ENCODE assay signal across 15 cellular contexts in the genomic region with DNA sequence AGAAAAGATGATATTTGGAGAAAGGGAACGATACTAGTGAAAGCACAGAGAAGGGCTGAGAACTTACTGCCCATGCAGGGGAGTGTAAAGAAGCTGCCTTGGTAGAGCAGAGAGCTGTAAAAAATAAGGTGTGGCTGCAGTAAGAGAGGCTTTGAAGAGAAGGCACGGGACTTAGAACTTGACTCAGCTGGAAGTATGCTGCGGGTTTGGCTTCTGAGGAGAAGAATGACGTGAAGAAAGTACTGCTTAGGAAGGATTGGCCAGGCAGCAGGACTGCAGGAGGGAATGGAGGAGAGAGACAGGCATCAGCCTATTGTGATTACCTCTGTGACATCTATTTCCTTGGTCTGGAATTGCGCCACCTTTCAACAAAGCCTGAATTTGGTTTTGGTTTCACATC. TPM values are rescaled to one million over a fixed set of nuclear protein-coding genes. Genes with fewer than 3 reads are reported as not detected.
DNase-seq lines count a peak whose midpoint lies in the region; ATAC-seq and TF ChIP-seq lines count a peak whose summit lies in the region.
"Had no signal": no experiment of that assay in that cellular context is flagged by ENCODE, and none has a peak within 500 bp of the region (broad histone marks: within the 10 kb centered on the region; RNA-seq: fewer than 3 reads in every experiment).

No MANE protein-coding gene starts in this region.

- H3K79me2 ChIP-seq in osteoblast (ENCODE audit: insufficient read depth, low read length) = no peaks in the 10 kb centered on the region

- no peaks in the 10 kb centered on the region for H4K20me1 ChIP-seq in osteoblast (ENCODE audit: insufficient read depth, low read length)

- H3K9me3 ChIP-seq in osteoblast (ENCODE audit: low read depth, low read length) = no peaks in the 10 kb centered on the region

- H3K4me2 ChIP-seq in osteoblast (ENCODE audit: insufficient read depth, low read length) = peak overlapping the region; percentile 47

- no peaks in the 10 kb centered on the region for H3K36me3 ChIP-seq in osteoblast (ENCODE audit: insufficient read depth, low read length)

- H3K27me3 Mint-ChIP-seq in natural killer cell (ENCODE audit: low read depth in 2 of 2) = no peaks in the 10 kb centered on the region

- H3K9me3 Mint-ChIP-seq in activated naive CD4-positive, alpha-beta T cell treated with anti-CD3 and anti-CD28 coated beads, Interleukin-2, amount 50 U/mL, for 72 hours = peaks cover 0 to 3% of the 10 kb centered on the region in 2 donors
- no peaks in the 10 kb centered on the region for H3K9me3 Mint-ChIP-seq in natural killer cell
- H3K9me3 Mint-ChIP-seq: nephron progenitor cell; stimulated activated effector memory CD8-positive, alpha-beta T cell treated with anti-CD3 and anti-CD28 coated beads, Interleukin-12 subunit alpha, Interleukin-12 subunit beta, amount 100 ng/mL, for 72 hours had no signal

- H3K27me3 ChIP-seq in osteoblast (ENCODE audit: insufficient read depth, low read length) = peaks cover 6% of the 10 kb centered on the region

- TF ChIP-seq CTCF in osteoblast (IDR thresholded peaks at IDR 0.05; ENCODE audit: extremely low read depth, low read depth, low read length) (no peak), natural killer cell (IDR thresholded peaks at IDR 0.05) (no peak)

- DNase-seq in GM04503 (ENCODE audit: low read depth) = peak; percentile 30
- peak; percentile 56 for DNase-seq in NOMO-1 treated with dmso at 0.1 percent for 144 hours (lab: John Stamatoyannopoulos, UW; ENCODE audit: unreplicated experiment)
- peak; percentile 80 for DNase-seq in osteoblast (ENCODE audit: insufficient read length, low spot score, missing footprints)
- DNase-seq in activated naive CD4-positive, alpha-beta T cell treated with anti-CD3 and anti-CD28 coated beads, Interleukin-2, amount 50 U/mL, for 72 hours (ENCODE audit: low spot score in 2 of 2) = no peak
- no peak for DNase-seq in natural killer cell
- no peak for DNase-seq in DMS153 (lab: John Stamatoyannopoulos, UW)
- DNase-seq: activated CD4-positive, alpha-beta T cell treated with anti-CD3 and anti-CD28 coated beads for 1 hour; activated gamma-delta T cell treated with Interleukin-2 at 50 U/mL for 16 hours; NCI-H2171 treated with DMSO at 0.1 percent for 48 hours; nephron progenitor cell; SHP77 had no signal

- intact Hi-C loops in natural killer cell (cut with micrococcal nuclease) = no loop called here

- H3K36me3 Mint-ChIP-seq in activated naive CD4-positive, alpha-beta T cell treated with anti-CD3 and anti-CD28 coated beads, Interleukin-2, amount 50 U/mL, for 72 hours = no peaks in the 10 kb centered on the region
- no peaks in the 10 kb centered on the region for H3K36me3 Mint-ChIP-seq in natural killer cell
- H3K36me3 Mint-ChIP-seq: stimulated activated effector memory CD8-positive, alpha-beta T cell treated with anti-CD3 and anti-CD28 coated beads, Interleukin-12 subunit alpha, Interleukin-12 subunit beta, amount 100 ng/mL, for 72 hours had no signal

- H3K4me3 ChIP-seq in osteoblast (ENCODE audit: insufficient read depth, low read length) = no peak overlapping the region

- no peak overlapping the region for H3K4me3 Mint-ChIP-seq in natural killer cell
- H3K4me3 Mint-ChIP-seq: nephron progenitor cell; stimulated activated effector memory CD8-positive, alpha-beta T cell treated with anti-CD3 and anti-CD28 coated beads, Interleukin-12 subunit alpha, Interleukin-12 subunit beta, amount 100 ng/mL, for 72 hours had no signal

- H3K4me1 ChIP-seq in osteoblast (ENCODE audit: insufficient read depth, low read length) = no peaks in the 10 kb centered on the region

- no peak overlapping the region for H3K27ac ChIP-seq in osteoblast (ENCODE audit: low read depth, low read length)

- H3K27ac Mint-ChIP-seq in activated naive CD4-positive, alpha-beta T cell treated with anti-CD3 and anti-CD28 coated beads, Interleukin-2, amount 50 U/mL, for 72 hours = no peak overlapping the region
- H3K27ac Mint-ChIP-seq in natural killer cell = no peak overlapping the region
- H3K27ac Mint-ChIP-seq: nephron progenitor cell; stimulated activated effector memory CD8-positive, alpha-beta T cell treated with anti-CD3 and anti-CD28 coated beads, Interleukin-12 subunit alpha, Interleukin-12 subunit beta, amount 100 ng/mL, for 72 hours had no signal

- no peaks in the 10 kb centered on the region for H3K4me1 Mint-ChIP-seq in natural killer cell
- H3K4me1 Mint-ChIP-seq: nephron progenitor cell; stimulated activated effector memory CD8-positive, alpha-beta T cell treated with anti-CD3 and anti-CD28 coated beads, Interleukin-12 subunit alpha, Interleukin-12 subunit beta, amount 100 ng/mL, for 72 hours had no signal

- peak overlapping the region; percentile 6 for H2AFZ ChIP-seq in osteoblast (ENCODE audit: low read length)

- peak; percentile 96 for ATAC-seq in esophagus mucosa
- ATAC-seq in activated naive CD4-positive, alpha-beta T cell treated with anti-CD3 and anti-CD28 coated beads, Interleukin-2, amount 50 U/mL, for 72 hours = no peak
- no peak for ATAC-seq in natural killer cell
- no peak for ATAC-seq in GM21786 (IDR thresholded peaks at IDR 0.05; ENCODE audit: unreplicated experiment)
- ATAC-seq: stimulated activated effector memory CD8-positive, alpha-beta T cell treated with anti-CD3 and anti-CD28 coated beads, Interleukin-12 subunit alpha, Interleukin-12 subunit beta, amount 100 ng/mL, for 72 hours had no signal

RNA-seq across cellular contexts. Expression of a gene that starts 22.4 kb away (rescaled TPM):
- 36.9 TPM for total RNA-seq in esophagus mucosa
- total RNA-seq in osteoblast = 0.29 and 0.36 TPM in 2 replicates
- under 1 TPM; 0.32 to 0.39 TPM for total RNA-seq in activated naive CD4-positive, alpha-beta T cell treated with anti-CD3 and anti-CD28 coated beads, Interleukin-2, amount 50 U/mL, for 72 hours
- total RNA-seq in natural killer cell = under 1 TPM; 0.14 to 0.25 (median 0.19) TPM

RNA-seq across cellular contexts. Expression of a gene that starts 40.5 kb away (rescaled TPM):
- 28.3 TPM for total RNA-seq in esophagus mucosa
- 25.6 and 28.6 TPM in 2 replicates for total RNA-seq in osteoblast
- total RNA-seq in activated naive CD4-positive, alpha-beta T cell treated with anti-CD3 and anti-CD28 coated beads, Interleukin-2, amount 50 U/mL, for 72 hours = 10 to 100 TPM; 10.0 to 18.4 TPM
- total RNA-seq in natural killer cell = 10 to 100 TPM; 14.5 to 21.5 (median 17.8) TPM

RNA-seq across cellular contexts. Expression of a gene that starts 57.7 kb away (rescaled TPM):
- 0.40 TPM for total RNA-seq in esophagus mucosa
- not detected in 2 replicates for total RNA-seq in osteoblast
- total RNA-seq in activated naive CD4-positive, alpha-beta T cell treated with anti-CD3 and anti-CD28 coated beads, Interleukin-2, amount 50 U/mL, for 72 hours = under 1 TPM in 1 of 2 donors, not detected in 1; 0.10 TPM
- not detected for total RNA-seq in natural killer cell
- total RNA-seq: dermis microvascular lymphatic vessel endothelial cell had no signal

Comparison
In these comparisons a context has a peak if more than half of its experiments do, and no peak if none do; other contexts are left out.
1. DNase-seq: peak in GM04503 (single experiment), NOMO-1 treated with dmso at 0.1 percent for 144 hours (single experiment) and osteoblast (single experiment); none in activated naive CD4-positive, alpha-beta T cell treated with anti-CD3 and anti-CD28 coated beads, Interleukin-2, amount 50 U/mL, for 72 hours (0 of 2), natural killer cell (single experiment) and DMS153 (single experiment).
2. RNA of a gene that starts 22.4 kb away (total RNA-seq): 36.9 TPM in esophagus mucosa (single experiment); 0.32 to 0.39 TPM in activated naive CD4-positive, alpha-beta T cell treated with anti-CD3 and anti-CD28 coated beads, Interleukin-2, amount 50 U/mL, for 72 hours, 0.29 to 0.36 TPM in osteoblast and 0.14 to 0.25 TPM in natural killer cell; every median in the first group is over 10 times any median in the second.